1 cellular context compared by ENCODE assay signal in genomic region chr20:50172347-50173013, GRCh38.
TF ChIP-seq lines count a peak whose summit lies in the region.

No MANE protein-coding gene starts in this region.

TF ChIP-seq in HepG2, 621 proteins besides CTCF, POLR2A, EP300 and RAD21 (continued from another document and continues in another):
- peak; percentile 82 for TF ChIP-seq NR2C2 (CRISPR knock-in tag; IDR thresholded peaks at IDR 0.05; ENCODE audit: borderline replicate concordance)
- 0 out of 4 replicates have a peak, but pooled peaks of 1 of the 2 experiments have one; percentile 3 for TF ChIP-seq REST (IDR thresholded peaks at IDR 0.05; ENCODE audit: borderline replicate concordance in 1 of 2, low read depth in 1 of 2, low read length in 2 of 2)
- no peak; the same call in 1 of the 2 replicates for TF ChIP-seq NCOR1 (IDR thresholded peaks at IDR 0.05; ENCODE audit: borderline replicate concordance, low read length)
- peak; percentile 99 for TF ChIP-seq ZNF619 (CRISPR knock-in tag; IDR thresholded peaks at IDR 0.05)
- peak; percentile 93 for TF ChIP-seq SALL1 (CRISPR knock-in tag; IDR thresholded peaks at IDR 0.05)
- TF ChIP-seq RFXANK (CRISPR knock-in tag; IDR thresholded peaks at IDR 0.05): peak; percentile 81; the same call in 1 of the 2 replicates
- TF ChIP-seq ZBTB25 (CRISPR knock-in tag; IDR thresholded peaks at IDR 0.05): peak; percentile 94
- no peak for TF ChIP-seq TCF7L2 (IDR thresholded peaks at IDR 0.05; ENCODE audit: low read depth, low read length)
- peak; percentile 93 for TF ChIP-seq CREBL2 (CRISPR knock-in tag; IDR thresholded peaks at IDR 0.05; ENCODE audit: borderline replicate concordance)
- TF ChIP-seq ARID3A (IDR thresholded peaks at IDR 0.05; ENCODE audit: low read depth, low read length): peak; percentile 8; the same call in 1 of the 2 replicates
- no peak; the same call in 1 of the 2 replicates for TF ChIP-seq SSRP1 (CRISPR knock-in tag; IDR thresholded peaks at IDR 0.05)
- TF ChIP-seq ZNF350 (CRISPR knock-in tag; IDR thresholded peaks at IDR 0.05; ENCODE audit: borderline replicate concordance, low read depth): peak; percentile 95
- peak; percentile 74 for TF ChIP-seq SATB2 (CRISPR knock-in tag; IDR thresholded peaks at IDR 0.05)
- TF ChIP-seq ZNF280D (CRISPR knock-in tag; IDR thresholded peaks at IDR 0.05): peak; percentile 18; the same call in 1 of the 2 replicates
- TF ChIP-seq ZNF775 (CRISPR knock-in tag; IDR thresholded peaks at IDR 0.05; ENCODE audit: borderline replicate concordance): peak; percentile 91
- TF ChIP-seq PBX2 (CRISPR knock-in tag; IDR thresholded peaks at IDR 0.05): no peak
- TF ChIP-seq ISX (CRISPR knock-in tag; conservative IDR thresholded peaks at IDR 0.05): no peak; the same call in 1 of the 2 replicates
- TF ChIP-seq HOXA3 (CRISPR knock-in tag; IDR thresholded peaks at IDR 0.05): peak; percentile 92
- TF ChIP-seq AGO2 (optimal IDR thresholded peaks at IDR 0.05; ENCODE audit: low read depth, low read length): peak; percentile 38
- peak; percentile 82; the same call in 1 of the 2 replicates for TF ChIP-seq ZNF367 (CRISPR knock-in tag; IDR thresholded peaks at IDR 0.05; ENCODE audit: borderline replicate concordance)
- no peak for TF ChIP-seq ZNF33A (CRISPR knock-in tag; IDR thresholded peaks at IDR 0.05; ENCODE audit: borderline replicate concordance)
- TF ChIP-seq ZUFSP (CRISPR knock-in tag; IDR thresholded peaks at IDR 0.05; ENCODE audit: borderline replicate concordance): no peak
- peak; percentile 92; the same call in 1 of the 2 replicates for TF ChIP-seq ZZZ3 (CRISPR knock-in tag; IDR thresholded peaks at IDR 0.05; ENCODE audit: borderline replicate concordance)
- TF ChIP-seq HMG20A (CRISPR knock-in tag; IDR thresholded peaks at IDR 0.05; ENCODE audit: borderline replicate concordance): 0 out of 2 replicates have a peak, but pooled peaks have one; percentile 51
- TF ChIP-seq NR3C1 (CRISPR knock-in tag; IDR thresholded peaks at IDR 0.05): 0 out of 2 replicates have a peak, but pooled peaks have one; percentile 80
- no peak; the same call in 1 of the 2 replicates for TF ChIP-seq CHD2 (IDR thresholded peaks at IDR 0.05; ENCODE audit: low read depth, low read length)
- peak; percentile 92 for TF ChIP-seq THRA (CRISPR knock-in tag; IDR thresholded peaks at IDR 0.05; ENCODE audit: borderline replicate concordance)
- TF ChIP-seq FOXJ3 (CRISPR knock-in tag; IDR thresholded peaks at IDR 0.05; ENCODE audit: borderline replicate concordance): peak; percentile 79; the same call in 1 of the 2 replicates
- TF ChIP-seq ZNF451 (CRISPR knock-in tag; IDR thresholded peaks at IDR 0.05): no peak
- peak; percentile 58; the same call in 1 of the 2 replicates for TF ChIP-seq JUN (CRISPR knock-in tag; IDR thresholded peaks at IDR 0.05)
- peak; percentile 78 for TF ChIP-seq DBP (CRISPR knock-in tag; IDR thresholded peaks at IDR 0.05; ENCODE audit: not compliant biosample characterization)
- TF ChIP-seq SMYD3 (CRISPR knock-in tag; IDR thresholded peaks at IDR 0.05): peak; percentile 28
- peak; percentile 93; the same call in 1 of the 2 replicates for TF ChIP-seq SP140L (CRISPR knock-in tag; IDR thresholded peaks at IDR 0.05; ENCODE audit: borderline replicate concordance)
- peak; percentile 39; the same call in 1 of the 2 replicates for TF ChIP-seq ZBTB34 (CRISPR knock-in tag; IDR thresholded peaks at IDR 0.05)
- no peak for TF ChIP-seq ZNF17 (CRISPR knock-in tag; IDR thresholded peaks at IDR 0.05)
- TF ChIP-seq UBTF (CRISPR knock-in tag; IDR thresholded peaks at IDR 0.05): peak; percentile 98
- TF ChIP-seq HDAC2 (CRISPR knock-in tag; IDR thresholded peaks at IDR 0.05): peak; percentile 86
- TF ChIP-seq ZNF460 (CRISPR knock-in tag; IDR thresholded peaks at IDR 0.05; ENCODE audit: borderline replicate concordance): no peak; the same call in 1 of the 2 replicates
- peak; percentile 90 for TF ChIP-seq ZNF274 (CRISPR knock-in tag; IDR thresholded peaks at IDR 0.05)
- TF ChIP-seq ZNF430 (CRISPR knock-in tag; IDR thresholded peaks at IDR 0.05): peak; percentile 87
- TF ChIP-seq ZNF629 (CRISPR knock-in tag; conservative IDR thresholded peaks at IDR 0.05): peak; percentile 70; the same call in 1 of the 2 replicates
- TF ChIP-seq ZNF235 (CRISPR knock-in tag; IDR thresholded peaks at IDR 0.05; ENCODE audit: borderline replicate concordance): peak; percentile 89; the same call in 1 of the 2 replicates
